ENCODE assay signal across 8 cellular contexts in genomic region chrX:47623540-47624027, GRCh38. TPM values are rescaled to one million over a fixed set of nuclear protein-coding genes. Genes with fewer than 3 reads are reported as not detected.
DNase-seq lines count a peak whose midpoint lies in the region; ATAC-seq and TF ChIP-seq lines count a peak whose summit lies in the region.

No MANE protein-coding gene starts in this region.

- H3K36me3 ChIP-seq in endocrine pancreas (ENCODE audit: control insufficient read depth, insufficient read depth, low read length) (no peaks in the 10 kb centered on the region), thymus (ENCODE audit: control insufficient read depth, insufficient read depth) (peaks cover 10% of the 10 kb centered on the region)

- in situ Hi-C loops in GM13976 (cut with MboI; ENCODE audit: low sequenced_read_pairs, unreplicated experiment): no loop called here

- TF ChIP-seq CTCF in GM13976 (IDR thresholded peaks at IDR 0.05; ENCODE audit: borderline replicate concordance, control extremely low read depth, extremely low read depth, insufficient read depth, missing control alignments) (no peak), mesothelial cell of epicardium (IDR thresholded peaks at IDR 0.05; ENCODE audit: unreplicated experiment) (no peak)

- ATAC-seq in HG02840 (IDR thresholded peaks at IDR 0.05; ENCODE audit: low FRiP score, unreplicated experiment): no peak
- ATAC-seq in HG02623 (IDR thresholded peaks at IDR 0.05; ENCODE audit: unreplicated experiment): no peak

- H3K27ac ChIP-seq in thymus (ENCODE audit: low read depth): no peak overlapping the region

- under 1% methylated on average over 35 of the region's 35 CpGs for WGBS in thymus

- no peak overlapping the region for H3K27ac Mint-ChIP-seq in activated CD4-positive, alpha-beta memory T cell treated with anti-CD3 and anti-CD28 coated beads, Interleukin-2, amount 10 ng/mL, durations not matched to agents 7 days and 5 days
- H3K27ac Mint-ChIP-seq in mesothelial cell of epicardium: no peak overlapping the region

- H3K4me3 Mint-ChIP-seq in activated CD4-positive, alpha-beta memory T cell treated with anti-CD3 and anti-CD28 coated beads, Interleukin-2, amount 10 ng/mL, durations not matched to agents 7 days and 5 days: peak overlapping the region; percentile 63
- H3K4me3 Mint-ChIP-seq in mesothelial cell of epicardium: peak overlapping the region; percentile 65

- CTCF ChIA-PET in activated CD4-positive, alpha-beta memory T cell treated with anti-CD3 and anti-CD28 coated beads, Interleukin-2, amount 10 ng/mL, durations not matched to agents 7 days and 5 days (lab: Charles Lee): no interaction called here

- no peaks in the 10 kb centered on the region for H3K9me3 Mint-ChIP-seq in activated CD4-positive, alpha-beta memory T cell treated with anti-CD3 and anti-CD28 coated beads, Interleukin-2, amount 10 ng/mL, durations not matched to agents 7 days and 5 days
- H3K9me3 Mint-ChIP-seq in mesothelial cell of epicardium: peaks cover 10% of the 10 kb centered on the region

- H3K9me3 ChIP-seq in endocrine pancreas (ENCODE audit: control insufficient read depth, low read length): no peaks in the 10 kb centered on the region
- H3K9me3 ChIP-seq in thymus (ENCODE audit: control insufficient read depth): no peaks in the 10 kb centered on the region

- H3K36me3 Mint-ChIP-seq in activated CD4-positive, alpha-beta memory T cell treated with anti-CD3 and anti-CD28 coated beads, Interleukin-2, amount 10 ng/mL, durations not matched to agents 7 days and 5 days (ENCODE audit: low read depth): peaks cover 4% of the 10 kb centered on the region
- no peaks in the 10 kb centered on the region for H3K36me3 Mint-ChIP-seq in mesothelial cell of epicardium

- H3K27me3 ChIP-seq in endocrine pancreas (ENCODE audit: control insufficient read depth, insufficient read depth, low read length) (no peaks in the 10 kb centered on the region), thymus (ENCODE audit: control insufficient read depth, insufficient read depth) (peaks cover 4% of the 10 kb centered on the region)

- DNase-seq in GM13976 (ENCODE audit: low spot score) (peak; percentile 60), NCI-H2196 (lab: John Stamatoyannopoulos, UW; ENCODE audit: unreplicated experiment) (peak; percentile 76), mesothelial cell of epicardium (ENCODE audit: low spot score in 2 of 2, unreplicated experiment in 2 of 2) (peak; percentile 46 to 61)
- peak; percentile 17 for DNase-seq in activated CD4-positive, alpha-beta memory T cell treated with anti-CD3 and anti-CD28 coated beads, Interleukin-2, amount 10 ng/mL, durations not matched to agents 7 days and 5 days

- H3K27me3 Mint-ChIP-seq in activated CD4-positive, alpha-beta memory T cell treated with anti-CD3 and anti-CD28 coated beads, Interleukin-2, amount 10 ng/mL, durations not matched to agents 7 days and 5 days: peaks cover 29% of the 10 kb centered on the region
- peaks cover 46% of the 10 kb centered on the region for H3K27me3 Mint-ChIP-seq in mesothelial cell of epicardium (ENCODE audit: low read depth)

- H3K9ac ChIP-seq in endocrine pancreas (ENCODE audit: control insufficient read depth, insufficient read depth, low read length): peak overlapping the region; percentile 19

- POLR2A ChIA-PET in activated CD4-positive, alpha-beta memory T cell treated with anti-CD3 and anti-CD28 coated beads, Interleukin-2, amount 10 ng/mL, durations not matched to agents 7 days and 5 days (lab: Charles Lee): no interaction called here

- H3K4me1 Mint-ChIP-seq in activated CD4-positive, alpha-beta memory T cell treated with anti-CD3 and anti-CD28 coated beads, Interleukin-2, amount 10 ng/mL, durations not matched to agents 7 days and 5 days: peaks cover 21% of the 10 kb centered on the region
- H3K4me1 Mint-ChIP-seq in mesothelial cell of epicardium: no peaks in the 10 kb centered on the region

- H3K4me3 ChIP-seq in endocrine pancreas (ENCODE audit: control insufficient read depth, insufficient read depth, low read length): peak overlapping the region; percentile 38
- H3K4me3 ChIP-seq in thymus (ENCODE audit: low read length): peak overlapping the region; percentile 41

- H3K4me1 ChIP-seq in endocrine pancreas (ENCODE audit: control insufficient read depth, insufficient read depth, low read length) (no peaks in the 10 kb centered on the region), thymus (ENCODE audit: control insufficient read depth, insufficient read depth, low read length) (peaks cover 6% of the 10 kb centered on the region)

RNA-seq across cellular contexts. Expression of gene SYN1, which starts 3.9 kb away (rescaled TPM):
- total RNA-seq in activated CD4-positive, alpha-beta memory T cell treated with anti-CD3 and anti-CD28 coated beads, Interleukin-2, amount 10 ng/mL, durations not matched to agents 7 days and 5 days: under 1 TPM; 0.18 to 0.40 TPM
- 3.7 to 4.4 TPM (median 4.2 TPM) in 3 replicates for total RNA-seq in mesothelial cell of epicardium
- polyA plus RNA-seq in thymus: 4.0 TPM

RNA-seq across cellular contexts. Expression of gene CFP, which starts 6.1 kb away (rescaled TPM):
- total RNA-seq in activated CD4-positive, alpha-beta memory T cell treated with anti-CD3 and anti-CD28 coated beads, Interleukin-2, amount 10 ng/mL, durations not matched to agents 7 days and 5 days: 10 to 100 TPM; 15.7 to 18.6 TPM
- total RNA-seq in mesothelial cell of epicardium: 0.97 to 1.2 TPM (median 0.99 TPM) in 3 replicates
- polyA plus RNA-seq in thymus: 27.8 TPM

RNA-seq across cellular contexts. Expression of gene ELK1, which starts 26.8 kb away (rescaled TPM):
- total RNA-seq in activated CD4-positive, alpha-beta memory T cell treated with anti-CD3 and anti-CD28 coated beads, Interleukin-2, amount 10 ng/mL, durations not matched to agents 7 days and 5 days: 10 to 100 TPM; 68.9 to 74.9 TPM
- 34.6 to 35.4 TPM (median 35.0 TPM) in 3 replicates for total RNA-seq in mesothelial cell of epicardium
- polyA plus RNA-seq in thymus: 21.7 TPM

RNA-seq across cellular contexts. Expression of gene UXT, which starts 35.4 kb away (rescaled TPM):
- 100 to 1,000 TPM; 162 to 167 TPM for total RNA-seq in activated CD4-positive, alpha-beta memory T cell treated with anti-CD3 and anti-CD28 coated beads, Interleukin-2, amount 10 ng/mL, durations not matched to agents 7 days and 5 days
- total RNA-seq in mesothelial cell of epicardium: 70.1 to 71.5 TPM (median 71.4 TPM) in 3 replicates
- polyA plus RNA-seq in thymus: 242 TPM

RNA-seq across cellular contexts. Expression of gene TIMP1, which starts 41.3 kb away (rescaled TPM):
- 100 to 1,000 TPM; 183 to 198 TPM for total RNA-seq in activated CD4-positive, alpha-beta memory T cell treated with anti-CD3 and anti-CD28 coated beads, Interleukin-2, amount 10 ng/mL, durations not matched to agents 7 days and 5 days
- 117 to 124 TPM (median 120 TPM) in 3 replicates for total RNA-seq in mesothelial cell of epicardium
- polyA plus RNA-seq in thymus: 344 TPM

Comparison
In these comparisons a context has a peak if more than half of its experiments do, and no peak if none do; other contexts are left out.
1. DNase-seq: peak in every context shown above with its lines; median percentile 76 in NCI-H2196; 60 in GM13976; 54 in mesothelial cell of epicardium; 17 in activated CD4-positive, alpha-beta memory T cell treated with anti-CD3 and anti-CD28 coated beads, Interleukin-2, amount 10 ng/mL, durations not matched to agents 7 days and 5 days.